8 cellular contexts compared by ENCODE assay signal in genomic region chr19:49889687-49890348, GRCh38. TPM values are rescaled to one million over a fixed set of nuclear protein-coding genes. Genes with fewer than 3 reads are reported as not detected.
DNase-seq lines count a peak whose midpoint lies in the region; ATAC-seq and TF ChIP-seq lines count a peak whose summit lies in the region.

No MANE protein-coding gene starts in this region.

- POLR2A ChIA-PET in naive thymus-derived CD4-positive, alpha-beta T cell (lab: Charles Lee): interaction anchor here (1.0 to 1.5 kb wide), 2 partner anchors 13 to 39 kb away, joined by 6 read pairs; partner anchors contain the start of genes AKT1S1, ATF5, NUP62 and TBC1D17

- H3K27me3 ChIP-seq in esophagus (ENCODE audit: control insufficient read depth in 1 of 2, insufficient read depth in 2 of 2, low read length in 2 of 2): no peaks in the 10 kb centered on the region
- no peaks in the 10 kb centered on the region for H3K27me3 ChIP-seq in naive thymus-derived CD4-positive, alpha-beta T cell (ENCODE audit: control insufficient read depth in 2 of 2, insufficient read depth in 2 of 2, low read length in 2 of 2)

- peaks cover 0 to 14% of the 10 kb centered on the region in 2 donors for H3K36me3 ChIP-seq in esophagus (ENCODE audit: control insufficient read depth in 2 of 2, insufficient read depth in 2 of 2, low read length in 1 of 2)
- peaks cover 0 to 11% (median 0%) of the 10 kb centered on the region in 3 experiments for H3K36me3 ChIP-seq in naive thymus-derived CD4-positive, alpha-beta T cell (ENCODE audit: control insufficient read depth in 2 of 3, insufficient read depth in 3 of 3, low read length in 3 of 3)

- H3K9me3 Mint-ChIP-seq in naive thymus-derived CD4-positive, alpha-beta T cell: no peaks in the 10 kb centered on the region
- H3K9me3 Mint-ChIP-seq in stimulated activated effector memory CD8-positive, alpha-beta T cell treated with anti-CD3 and anti-CD28 coated beads, Interleukin-12 subunit alpha, Interleukin-12 subunit beta, amount 100 ng/mL, for 72 hours: no peaks in the 10 kb centered on the region

- WGBS in esophagus, 2 donors: 22 to 28% methylated on average over 69 to 71 of the region's 71 CpGs

- ATAC-seq in naive thymus-derived CD4-positive, alpha-beta T cell: peak; percentile 87
- ATAC-seq in stimulated activated effector memory CD8-positive, alpha-beta T cell treated with anti-CD3 and anti-CD28 coated beads, Interleukin-12 subunit alpha, Interleukin-12 subunit beta, amount 100 ng/mL, for 72 hours: peak; percentile 54

- H3K27ac ChIP-seq in esophagus (ENCODE audit: low read depth in 2 of 2, low read length in 1 of 2): peak overlapping the region in 1 of 2 donors; percentile 20
- H3K27ac ChIP-seq in naive thymus-derived CD4-positive, alpha-beta T cell (ENCODE audit: low read depth, low read length): no peak overlapping the region

- H3K9me3 ChIP-seq in esophagus (ENCODE audit: control insufficient read depth in 2 of 2, insufficient read depth in 1 of 2, low read depth in 1 of 2, low read length in 1 of 2): no peaks in the 10 kb centered on the region
- H3K9me3 ChIP-seq in naive thymus-derived CD4-positive, alpha-beta T cell (ENCODE audit: control insufficient read depth in 2 of 3, low read length in 3 of 3): no peaks in the 10 kb centered on the region

- peaks cover 0 to 11% (median under 1%) of the 10 kb centered on the region in 5 donors for H3K36me3 Mint-ChIP-seq in naive thymus-derived CD4-positive, alpha-beta T cell
- no peaks in the 10 kb centered on the region for H3K36me3 Mint-ChIP-seq in stimulated activated effector memory CD8-positive, alpha-beta T cell treated with anti-CD3 and anti-CD28 coated beads, Interleukin-12 subunit alpha, Interleukin-12 subunit beta, amount 100 ng/mL, for 72 hours

- DNase-seq in CD1c-positive myeloid dendritic cell (ENCODE audit: extremely low spot score) (peak; percentile 90), LNCaP clone FGC (ENCODE audit: low read depth) (no peak), NCI-H2227 treated with DMSO at 0.1 percent for 48 hours (lab: John Stamatoyannopoulos, UW) (no peak), NCI-H345 treated with DMSO at 0.1 percent for 48 hours (lab: John Stamatoyannopoulos, UW; ENCODE audit: unreplicated experiment) (no peak)
- DNase-seq in activated CD8-positive, alpha-beta memory T cell treated with anti-CD3 and anti-CD28 coated beads, Interleukin-2, amount 50 U/mL, for 48 hours: peak; percentile 89
- peak; percentile 56 to 81 (median 75) for DNase-seq in naive thymus-derived CD4-positive, alpha-beta T cell
- peak in 1 of 2 donors; percentile 65 for DNase-seq in stimulated activated effector memory CD8-positive, alpha-beta T cell treated with anti-CD3 and anti-CD28 coated beads, Interleukin-12 subunit alpha, Interleukin-12 subunit beta, amount 100 ng/mL, for 72 hours (ENCODE audit: low spot score in 2 of 2)

- intact Hi-C loops in naive thymus-derived CD4-positive, alpha-beta T cell (cut with micrococcal nuclease): loop anchor here (1.0 to 5.0 kb wide), 5 partner anchors 13 to 173 kb away; partner anchors contain the start of genes AKT1S1 (in 2 of the 2), TBC1D17 (in 2 of the 2), ATF5 (in 1 of the 2) and FUZ (in 1 of the 2)

- peaks cover 0 to 16% (median 3%) of the 10 kb centered on the region in 7 donors for H3K4me1 Mint-ChIP-seq in naive thymus-derived CD4-positive, alpha-beta T cell
- H3K4me1 Mint-ChIP-seq in stimulated activated effector memory CD8-positive, alpha-beta T cell treated with anti-CD3 and anti-CD28 coated beads, Interleukin-12 subunit alpha, Interleukin-12 subunit beta, amount 100 ng/mL, for 72 hours: peaks cover 61% of the 10 kb centered on the region

- CTCF ChIA-PET in naive thymus-derived CD4-positive, alpha-beta T cell (lab: Charles Lee): interaction anchor here (0.6 to 1.2 kb wide), 3 partner anchors 10 to 564 kb away, joined by 3 read pairs; no protein-coding TSS in a partner anchor

- peaks cover 0 to 6% of the 10 kb centered on the region in 2 donors for H3K4me1 ChIP-seq in esophagus (ENCODE audit: control insufficient read depth in 2 of 2, insufficient read depth in 2 of 2, low read length in 1 of 2)
- peaks cover 0 to 5% of the 10 kb centered on the region in 2 donors for H3K4me1 ChIP-seq in naive thymus-derived CD4-positive, alpha-beta T cell (ENCODE audit: control insufficient read depth in 2 of 2, insufficient read depth in 2 of 2, low read length in 2 of 2)

- H3K4me3 ChIP-seq in LNCaP clone FGC (ENCODE audit: low read depth, low read length) (peak overlapping the region; percentile 31; the same call in 1 of the 2 replicates), esophagus (ENCODE audit: low read depth in 1 of 2, low read length in 2 of 2) (peak overlapping the region; percentile 17 to 35)
- peak overlapping the region; percentile 69 for H3K4me3 ChIP-seq in naive thymus-derived CD4-positive, alpha-beta T cell (ENCODE audit: low read length)

- peak; percentile 54 for TF ChIP-seq CTCF in LNCaP clone FGC (IDR thresholded peaks at IDR 0.05; ENCODE audit: control insufficient read depth, extremely low read depth, insufficient read depth)

- H3K27ac Mint-ChIP-seq in naive thymus-derived CD4-positive, alpha-beta T cell: peak overlapping the region in 5 of 9 donors; percentile 25 to 79 (median 51)
- peak overlapping the region; percentile 67 for H3K27ac Mint-ChIP-seq in stimulated activated effector memory CD8-positive, alpha-beta T cell treated with anti-CD3 and anti-CD28 coated beads, Interleukin-12 subunit alpha, Interleukin-12 subunit beta, amount 100 ng/mL, for 72 hours

- H3K4me3 Mint-ChIP-seq in naive thymus-derived CD4-positive, alpha-beta T cell: peak overlapping the region; percentile 70 to 84 (median 79)
- peak overlapping the region; percentile 92 for H3K4me3 Mint-ChIP-seq in stimulated activated effector memory CD8-positive, alpha-beta T cell treated with anti-CD3 and anti-CD28 coated beads, Interleukin-12 subunit alpha, Interleukin-12 subunit beta, amount 100 ng/mL, for 72 hours

- no peaks in the 10 kb centered on the region for H3K27me3 Mint-ChIP-seq in naive thymus-derived CD4-positive, alpha-beta T cell

RNA-seq across cellular contexts. Expression of gene IL4I1, which starts 6.9 kb away (rescaled TPM):
- under 1 TPM; 0.18 to 0.45 TPM for polyA plus RNA-seq in esophagus
- 1 to 10 TPM; 1.2 to 6.8 (median 1.9) TPM for total RNA-seq in naive thymus-derived CD4-positive, alpha-beta T cell
- polyA plus RNA-seq in naive thymus-derived CD4-positive, alpha-beta T cell: not detected

RNA-seq across cellular contexts. Expression of gene TBC1D17, which starts 12.3 kb away (rescaled TPM):
- polyA plus RNA-seq in esophagus: 10 to 100 TPM; 21.8 to 32.6 TPM
- total RNA-seq in naive thymus-derived CD4-positive, alpha-beta T cell: 100 to 1,000 TPM in 1 of 5 experiments, 10 to 100 TPM in 4; 42.9 to 106 (median 53.0) TPM
- 10 to 100 TPM; 11.6 to 22.2 TPM for polyA plus RNA-seq in naive thymus-derived CD4-positive, alpha-beta T cell

RNA-seq across cellular contexts. Expression of gene AKT1S1, which starts 12.7 kb away (rescaled TPM):
- 10 to 100 TPM; 33.8 to 46.9 TPM for polyA plus RNA-seq in esophagus
- total RNA-seq in naive thymus-derived CD4-positive, alpha-beta T cell: 10 to 100 TPM; 15.9 to 25.7 (median 21.2) TPM
- polyA plus RNA-seq in naive thymus-derived CD4-positive, alpha-beta T cell: 1 to 10 TPM; 4.7 to 5.8 TPM

RNA-seq across cellular contexts. Expression of gene PNKP, which starts 22.4 kb away (rescaled TPM):
- 10 to 100 TPM; 27.5 to 65.1 TPM for polyA plus RNA-seq in esophagus
- total RNA-seq in naive thymus-derived CD4-positive, alpha-beta T cell: 100 to 1,000 TPM; 141 to 174 (median 154) TPM
- polyA plus RNA-seq in naive thymus-derived CD4-positive, alpha-beta T cell: 10 to 100 TPM; 19.4 to 24.8 TPM

RNA-seq across cellular contexts. Expression of gene PTOV1, which starts 38.9 kb away (rescaled TPM):
- polyA plus RNA-seq in esophagus: 10 to 100 TPM; 59.1 to 92.8 TPM
- total RNA-seq in naive thymus-derived CD4-positive, alpha-beta T cell: 100 to 1,000 TPM in 4 of 5 experiments, 10 to 100 TPM in 1; 92.8 to 170 (median 160) TPM
- 10 to 100 TPM; 49.0 to 68.6 TPM for polyA plus RNA-seq in naive thymus-derived CD4-positive, alpha-beta T cell

Comparison
In these comparisons a context has a peak if more than half of its experiments do, and no peak if none do; other contexts are left out.
1. DNase-seq: peak in CD1c-positive myeloid dendritic cell (single experiment), activated CD8-positive, alpha-beta memory T cell treated with anti-CD3 and anti-CD28 coated beads, Interleukin-2, amount 50 U/mL, for 48 hours (single experiment) and naive thymus-derived CD4-positive, alpha-beta T cell (9 of 9); none in LNCaP clone FGC (single experiment), NCI-H2227 treated with DMSO at 0.1 percent for 48 hours (single experiment) and NCI-H345 treated with DMSO at 0.1 percent for 48 hours (single experiment).
2. RNA of gene AKT1S1, which starts 12.7 kb away (polyA plus RNA-seq): 33.8 to 46.9 TPM in esophagus; 4.7 to 5.8 TPM in naive thymus-derived CD4-positive, alpha-beta T cell; every median in the first group is over 4 times any median in the second.
3. Peak in every context shown above with its lines, with median percentiles within 50 percentile points of each other: H3K4me3 ChIP-seq.